ENCODE assay signal across 18 cellular contexts in the genomic region with DNA sequence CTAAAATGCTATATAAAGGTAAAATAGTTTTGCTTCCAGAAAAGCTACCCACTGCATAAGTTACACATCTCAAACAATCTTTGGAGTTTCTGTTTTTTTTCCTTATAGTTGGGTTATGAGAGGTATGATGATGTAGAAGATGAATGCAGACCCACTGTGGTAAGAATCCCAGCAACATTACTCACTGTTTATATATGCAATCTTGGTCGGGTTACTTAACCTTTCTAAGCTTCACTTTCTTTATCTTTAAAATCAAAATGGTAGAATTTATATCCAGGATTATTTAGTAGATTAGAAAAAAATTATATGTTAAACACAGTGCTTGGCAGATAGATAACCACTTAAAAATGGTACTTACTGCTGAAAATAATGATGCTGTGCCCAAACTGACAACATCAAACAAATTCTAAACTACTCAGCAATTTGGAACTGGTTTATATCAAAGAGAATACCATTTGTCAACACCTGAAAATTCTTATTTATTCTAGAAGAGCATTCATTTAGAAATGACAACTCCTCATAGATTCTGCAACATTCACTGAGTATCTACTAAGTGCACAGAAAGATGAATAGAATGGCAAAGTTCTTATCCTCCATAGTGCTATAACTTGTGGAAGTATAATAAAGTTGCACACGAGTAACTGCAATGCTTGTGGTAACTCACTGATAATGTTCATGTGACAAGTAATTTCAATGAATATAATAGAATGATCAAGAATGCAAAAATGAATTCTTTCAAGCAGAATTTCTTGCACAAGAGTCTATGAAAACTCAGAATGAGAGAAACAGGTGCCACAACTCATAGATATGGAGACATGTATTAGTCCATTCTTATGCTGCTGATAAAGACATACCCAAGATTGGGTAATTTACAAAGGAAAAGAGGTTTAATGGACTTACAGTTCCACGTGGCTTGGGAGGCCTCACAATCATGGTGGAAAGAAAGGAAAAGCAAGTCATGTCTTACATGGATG.
DNase-seq lines count a peak whose midpoint lies in the region; TF ChIP-seq lines count a peak whose summit lies in the region.
"Had no signal": no experiment of that assay in that cellular context is flagged by ENCODE, and none has a peak within 500 bp of the region (broad histone marks: within the 10 kb centered on the region; RNA-seq: fewer than 3 reads in every experiment).

No MANE protein-coding gene starts in this region.

- H3K27me3 ChIP-seq in GM23248 (replicated peaks; ENCODE audit: insufficient read depth) (no peaks in the 10 kb centered on the region), SJCRH30 (no peaks in the 10 kb centered on the region)
- H3K27me3 ChIP-seq: pancreas had no signal

- H3K27me3 Mint-ChIP-seq in activated CD4-positive, alpha-beta T cell treated with anti-CD3 and anti-CD28 coated beads, Interleukin-2, amount 10 ng/mL, durations not matched to agents 24 days and 14 days = peaks cover 4% of the 10 kb centered on the region

- peak overlapping the region; percentile 65 for H3K27ac ChIP-seq in GM23248
- H3K27ac ChIP-seq in SJCRH30 = peak overlapping the region; percentile 95
- H3K27ac ChIP-seq in epithelial cell of prostate = peak overlapping the region; percentile 62
- H3K27ac ChIP-seq in OCI-LY7 (ENCODE audit: low read depth, low read length, poor library complexity, severe bottlenecking) = no peak overlapping the region
- H3K27ac ChIP-seq: lower lobe of right lung, pancreas had no signal

- H3K79me2 ChIP-seq in GM23248 (ENCODE audit: insufficient read depth) (no peaks in the 10 kb centered on the region), OCI-LY7 (ENCODE audit: insufficient read depth, low read depth, low read length) (no peaks in the 10 kb centered on the region)

- POLR2A ChIA-PET in OCI-LY7 (lab: Charles Lee) = interaction anchor here (0.6 to 2.5 kb wide), 4 partner anchors 9 to 96 kb away, joined by 3 to 9 read pairs (median 3); no protein-coding TSS in a partner anchor

- 52 to 58% methylated on average over 3 of the region's 3 CpGs for WGBS in GM23248 (ENCODE audit: low coverage in 1 of 2, low lambda C conversion rate in 2 of 2, missing lambda C conversion rate in 2 of 2), 2 experiments

- peaks cover 8% of the 10 kb centered on the region for H3K9me3 Mint-ChIP-seq in activated CD4-positive, alpha-beta T cell treated with anti-CD3 and anti-CD28 coated beads, Interleukin-2, amount 10 ng/mL, durations not matched to agents 24 days and 14 days

- H3K4me1 Mint-ChIP-seq in activated CD4-positive, alpha-beta T cell treated with anti-CD3 and anti-CD28 coated beads, Interleukin-2, amount 10 ng/mL, durations not matched to agents 24 days and 14 days = no peaks in the 10 kb centered on the region

- H3K4me1 ChIP-seq in GM23248 (ENCODE audit: insufficient read depth) (peaks cover 54% of the 10 kb centered on the region), SJCRH30 (peaks cover 30% of the 10 kb centered on the region), OCI-LY7 (ENCODE audit: insufficient read depth, low read length, poor library complexity, severe bottlenecking) (no peaks in the 10 kb centered on the region)
- H3K4me1 ChIP-seq: lower lobe of right lung, pancreas had no signal

- H3K9me3 ChIP-seq in GM23248 (ENCODE audit: low read depth) = no peaks in the 10 kb centered on the region
- H3K9me3 ChIP-seq in SJCRH30 (replicated peaks) = peaks cover 10% of the 10 kb centered on the region; the same call in 1 of the 2 replicates
- 0 out of 2 replicates have a peak, but pooled peaks cover 9% of the 10 kb centered on the region for H3K9me3 ChIP-seq in OCI-LY7 (ENCODE audit: low read length)
- H3K9me3 ChIP-seq: lower lobe of right lung, pancreas had no signal

- peaks cover 51% of the 10 kb centered on the region for H3F3A ChIP-seq in GM23248 (ENCODE audit: insufficient read depth)

- CTCF ChIA-PET in OCI-LY7 (lab: Charles Lee; ENCODE audit: unreplicated experiment) = no interaction called here

- DNase-seq in GM23248 (peak; percentile 70), SJCRH30 (peak; percentile 17 to 60), epithelial cell of prostate (ENCODE audit: low read depth, low spot score) (no peak), non-pigmented ciliary epithelial cell (ENCODE audit: low read depth) (peak; percentile 78), OCI-LY7 (ENCODE audit: low spot score) (no peak), NCI-H1930 (lab: John Stamatoyannopoulos, UW) (no peak), NCI-H2227 treated with DMSO at 0.1 percent for 48 hours (lab: John Stamatoyannopoulos, UW) (no peak)
- DNase-seq in activated CD4-positive, alpha-beta T cell treated with anti-CD3 and anti-CD28 coated beads, Interleukin-2, amount 10 ng/mL, durations not matched to agents 24 days and 14 days = no peak
- DNase-seq: activated CD4-positive, alpha-beta T cell treated with anti-CD3 and anti-CD28 coated beads, Interleukin-2, amount 50 U/mL, for 1 hour; activated T-cell treated with anti-CD3 and anti-CD28 coated beads, Interleukin-2, amount 50 U/mL, for 4 hours; central memory CD4-positive, alpha-beta T cell; GDM1; lower lobe of right lung; MV-4-11; NCI-H774; pancreas; stimulated activated CD4-positive, alpha-beta T cell treated with anti-CD3 and anti-CD28 coated beads, Interleukin-4, amount 100 ng/mL, for 24 hours had no signal

- H2AFZ ChIP-seq in GM23248 = no peak overlapping the region
- no peak overlapping the region for H2AFZ ChIP-seq in OCI-LY7 (ENCODE audit: low read length)

- H4K20me1 ChIP-seq in GM23248 (ENCODE audit: insufficient read depth) (no peaks in the 10 kb centered on the region), OCI-LY7 (ENCODE audit: insufficient read depth, low read length) (no peaks in the 10 kb centered on the region)

- H3K9ac ChIP-seq in GM23248 = no peak overlapping the region

- intact Hi-C loops in OCI-LY7 (cut with micrococcal nuclease; ENCODE audit: unreplicated experiment) = no loop called here
- intact Hi-C loops in activated CD4-positive, alpha-beta T cell treated with anti-CD3 and anti-CD28 coated beads, Interleukin-2, amount 10 ng/mL, durations not matched to agents 24 days and 14 days (cut with micrococcal nuclease) = no loop called here

- H3K9me2 ChIP-seq in GM23248 (ENCODE audit: insufficient read depth) (no peaks in the 10 kb centered on the region), OCI-LY7 (ENCODE audit: insufficient read depth, low read length) (no peaks in the 10 kb centered on the region)

- no peaks in the 10 kb centered on the region for H3K36me3 ChIP-seq in GM23248 (ENCODE audit: low read depth)
- no peaks in the 10 kb centered on the region for H3K36me3 ChIP-seq in SJCRH30
- no peaks in the 10 kb centered on the region for H3K36me3 ChIP-seq in OCI-LY7 (ENCODE audit: insufficient read depth, low read length)
- H3K36me3 ChIP-seq: lower lobe of right lung, pancreas had no signal

- TF ChIP-seq CTCF in OCI-LY7 (conservative IDR thresholded peaks at IDR 0.05; ENCODE audit: low read length) = no peak

- H3K4me3 ChIP-seq in GM23248 = no peak overlapping the region
- H3K4me3 ChIP-seq in SJCRH30 = peak overlapping the region; percentile 44; the same call in 1 of the 2 replicates
- no peak overlapping the region for H3K4me3 ChIP-seq in OCI-LY7 (ENCODE audit: low read depth, low read length, poor library complexity, severe bottlenecking)
- H3K4me3 ChIP-seq: lower lobe of right lung, pancreas had no signal

- H3K36me3 Mint-ChIP-seq in activated CD4-positive, alpha-beta T cell treated with anti-CD3 and anti-CD28 coated beads, Interleukin-2, amount 10 ng/mL, durations not matched to agents 24 days and 14 days (ENCODE audit: low read depth) = no peaks in the 10 kb centered on the region

- no peak overlapping the region for H3K27ac Mint-ChIP-seq in activated CD4-positive, alpha-beta T cell treated with anti-CD3 and anti-CD28 coated beads, Interleukin-2, amount 10 ng/mL, durations not matched to agents 24 days and 14 days
- H3K27ac Mint-ChIP-seq: activated naive CD8-positive, alpha-beta T cell had no signal

- BruUV-seq in OCI-LY7 (replicated peaks; lab: Mats Ljungman, UMichigan) = no TSS peak

- H3K4me3 Mint-ChIP-seq in activated CD4-positive, alpha-beta T cell treated with anti-CD3 and anti-CD28 coated beads, Interleukin-2, amount 10 ng/mL, durations not matched to agents 24 days and 14 days = no peak overlapping the region
- H3K4me3 Mint-ChIP-seq: activated naive CD8-positive, alpha-beta T cell; activated T-cell treated with anti-CD3 and anti-CD28 coated beads, Interleukin-2, amount 50 U/mL, for 4 hours had no signal

- H3K4me2 ChIP-seq in GM23248 (ENCODE audit: unreplicated experiment) (peak overlapping the region; percentile 56), OCI-LY7 (ENCODE audit: low read length) (no peak overlapping the region)

- in situ Hi-C loops in GM23248 (cut with MboI) = no loop called here

Comparison
In these comparisons a context has a peak if more than half of its experiments do, and no peak if none do; other contexts are left out.
1. DNase-seq: peak in GM23248 (single experiment), SJCRH30 (2 of 2) and non-pigmented ciliary epithelial cell (single experiment); none in epithelial cell of prostate (single experiment), OCI-LY7 (single experiment), NCI-H1930 (0 of 2), NCI-H2227 treated with DMSO at 0.1 percent for 48 hours (single experiment) and activated CD4-positive, alpha-beta T cell treated with anti-CD3 and anti-CD28 coated beads, Interleukin-2, amount 10 ng/mL, durations not matched to agents 24 days and 14 days (single experiment).